ENCODE assay signal across 27 cellular contexts in the genomic region with DNA sequence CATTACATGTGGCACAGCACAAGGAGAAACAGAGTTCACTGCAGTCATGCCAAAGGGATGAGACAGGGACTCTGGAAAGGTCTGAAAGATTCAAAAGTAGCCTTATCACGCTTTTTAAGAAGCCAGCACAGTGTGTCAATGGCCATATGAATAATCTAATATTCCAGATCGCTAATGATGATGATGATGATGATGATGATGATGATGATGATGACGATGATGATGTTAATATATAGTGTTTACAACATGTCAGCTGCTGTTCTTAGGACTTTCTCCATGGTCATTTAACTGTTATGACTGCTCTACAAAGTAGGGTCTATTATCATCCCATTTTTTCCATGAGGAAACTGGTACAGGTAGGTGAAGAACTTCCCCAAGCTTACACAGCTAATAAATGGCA.
"Had no signal": no experiment of that assay in that cellular context is flagged by ENCODE, and none has a peak within 500 bp of the region (broad histone marks: within the 10 kb centered on the region; RNA-seq: fewer than 3 reads in every experiment).

No MANE protein-coding gene starts in this region.

- H3K4me3 ChIP-seq: stomach, suprapubic skin, testis, thoracic aorta, thyroid gland, tibial artery, tibial nerve, transverse colon, upper lobe of left lung, upper lobe of right lung, uterus, vagina had no signal

- H3K36me3 ChIP-seq: stomach, suprapubic skin, thoracic aorta, thyroid gland, tibial artery, tibial nerve, transverse colon, upper lobe of left lung, upper lobe of right lung, uterus, vagina had no signal

- H3K27me3 ChIP-seq: suprapubic skin, testis, thyroid gland, tibial artery, tibial nerve, transverse colon, upper lobe of left lung, upper lobe of right lung, uterus, vagina had no signal

- FAIRE-seq: urothelium cell line had no signal

- DNase-seq: stimulated activated CD4-positive, alpha-beta T cell treated with anti-CD3 and anti-CD28 coated beads, Interleukin-2, amount 100 ng/mL, for 48 hours; stimulated activated CD4-positive, alpha-beta T cell treated with anti-CD3 and anti-CD28 coated beads, Interleukin-4, amount 100 ng/mL, for 1 hour; stimulated activated CD4-positive, alpha-beta T cell treated with anti-CD3 and anti-CD28 coated beads, Interleukin-4, amount 100 ng/mL, for 24 hours; stimulated activated CD4-positive, alpha-beta T cell treated with anti-CD3 and anti-CD28 coated beads, Interleukin-4, amount 100 ng/mL, for 4 hours; stimulated activated CD8-positive, alpha-beta memory T cell treated with anti-CD3 and anti-CD28 coated beads, Interleukin-4, amount 100 ng/mL, for 48 hours; stimulated activated naive B cell treated with anti-CD40 and anti-IgM and Interleukin-4, amounts not matched to agents 10 μg/mL and 1 μg/mL and 100 μg/mL, for 72 hours; stimulated activated naive CD4-positive, alpha-beta T cell; stimulated activated naive CD4-positive, alpha-beta T cell treated with Interleukin-2 at 50 U/mL for 16 hours; stimulated activated naive CD8-positive, alpha-beta T cell treated with anti-CD3 and anti-CD28 coated beads, Interleukin-15, amount 100 ng/mL, for 72 hours; stimulated activated naive CD8-positive, alpha-beta T cell treated with anti-CD3 and anti-CD28 coated beads, Interleukin-15, Interleukin-2, amounts not matched to agents 100 U/mL and 50 U/mL, for 24 hours; stomach; substantia nigra; testis; thyroid gland; tibial artery; transverse colon; trophoblast cell; upper lobe of left lung; upper lobe of right lung; uterus had no signal

- H3K4me1 ChIP-seq: stomach, thyroid gland, transverse colon, upper lobe of left lung, upper lobe of right lung, uterus had no signal

- ATAC-seq: stimulated activated effector memory CD8-positive, alpha-beta T cell treated with anti-CD3 and anti-CD28 coated beads, Interleukin-12 subunit alpha, Interleukin-12 subunit beta, amount 100 ng/mL, for 72 hours; stimulated activated memory B cell treated with anti-CD40 and anti-IgM and Interleukin-4, amounts not matched to agents 10 μg/mL and 1 μg/mL and 100 μg/mL, for 72 hours; stimulated activated naive B cell treated with anti-CD40 and anti-IgM and Interleukin-4, amounts not matched to agents 10 μg/mL and 1 μg/mL and 100 μg/mL, for 72 hours; stimulated activated naive CD8-positive, alpha-beta T cell treated with anti-CD3 and anti-CD28 coated beads, Interleukin-15, amount 100 ng/mL, for 72 hours; stimulated activated naive CD8-positive, alpha-beta T cell treated with anti-CD3 and anti-CD28 coated beads, Interleukin-15, Interleukin-2, amounts not matched to agents 100 U/mL and 50 U/mL, for 24 hours; upper lobe of right lung had no signal

- H3K9me3 ChIP-seq: suprapubic skin, testis, thoracic aorta, thyroid gland, tibial artery, tibial nerve, transverse colon, upper lobe of left lung, upper lobe of right lung, uterus, vagina had no signal

- H3K27ac ChIP-seq: stomach, suprapubic skin, testis, thoracic aorta, thyroid gland, tibial artery, tibial nerve, transverse colon, upper lobe of left lung, upper lobe of right lung, uterus, vagina had no signal
